8 cellular contexts compared by ENCODE assay signal in genomic region chr11:2196970-2197770, GRCh38. TPM values are rescaled to one million over a fixed set of nuclear protein-coding genes. Genes with fewer than 3 reads are reported as not detected.
A peak's percentile ranks its signal among the peaks of the same experiment; 100 is the strongest.
DNase-seq lines count a peak whose midpoint lies in the region; ATAC-seq and TF ChIP-seq lines count a peak whose summit lies in the region.

No MANE protein-coding gene starts in this region.

- ATAC-seq in T-helper 17 cell (peak; percentile 87), gastrocnemius medialis (no peak), GM21717 (IDR thresholded peaks at IDR 0.05; ENCODE audit: unreplicated experiment) (no peak), GM21723 (IDR thresholded peaks at IDR 0.05; ENCODE audit: unreplicated experiment) (no peak)

- in situ Hi-C loops in gastrocnemius medialis (cut with MboI; ENCODE audit: low sequenced_read_pairs in 4 of 4), result loop anchor here (10.0 to 25.0 kb wide), 3 partner anchors 215 to 240 kb away; partner anchors contain the start of genes TSSC4 (in 2 of the 4), KCNQ1 (in 1 of the 4) and TRPM5 (in 1 of the 4)

- peaks cover 14% of the 10 kb centered on the region for H3K27me3 Mint-ChIP-seq in T-helper 17 cell

- TF ChIP-seq CTCF in GM12865 (IDR thresholded peaks at IDR 0.05; ENCODE audit: insufficient read depth, low read depth, low read length, missing control alignments) (peak; percentile 79), right atrium auricular region (IDR thresholded peaks at IDR 0.05) (peak; percentile 62 to 89), gastrocnemius medialis (IDR thresholded peaks at IDR 0.05 in 4 of 5, conservative IDR thresholded peaks at IDR 0.05 in 1 of 5) (peak; percentile 29 to 70 (median 66))

- peak overlapping the region; percentile 56 for H3K4me3 Mint-ChIP-seq in T-helper 17 cell

- intact Hi-C loops in gastrocnemius medialis (cut with DNase I; ENCODE audit: low total_unique reads), result loop anchor here (1.0 to 10.0 kb wide), 2 partner anchors 108 to 223 kb away; partner anchors contain the start of genes C11orf21 and TSPAN32

- peak overlapping the region; percentile 41 for H3K27ac Mint-ChIP-seq in T-helper 17 cell

- no peaks in the 10 kb centered on the region for H3K9me3 ChIP-seq in T-helper 17 cell (ENCODE audit: control insufficient read depth, low read length, poor library complexity, severe bottlenecking)
- H3K9me3 ChIP-seq in right atrium auricular region, result no peaks in the 10 kb centered on the region
- no peaks in the 10 kb centered on the region for H3K9me3 ChIP-seq in gastrocnemius medialis

- TF ChIP-seq POLR2A in gastrocnemius medialis (IDR thresholded peaks at IDR 0.05), result no peak

- H3K36me3 Mint-ChIP-seq in T-helper 17 cell (ENCODE audit: low read depth), result peaks cover 8% of the 10 kb centered on the region

- peaks cover 15% of the 10 kb centered on the region for H3K4me1 Mint-ChIP-seq in T-helper 17 cell

- DNase-seq in GM12865 (ENCODE audit: low read depth) (peak; percentile 64), NCI-H1092 (lab: John Stamatoyannopoulos, UW) (peak; percentile 67), T-helper 17 cell (peak; percentile 36 to 54 (median 47)), amniotic epithelial cell (ENCODE audit: low read depth) (peak; percentile 39), right atrium auricular region (ENCODE audit: low spot score) (peak; percentile 63), gastrocnemius medialis (peak; percentile 13 to 24)

- no peaks in the 10 kb centered on the region for H3K36me3 ChIP-seq in right atrium auricular region
- no peaks in the 10 kb centered on the region for H3K36me3 ChIP-seq in gastrocnemius medialis

- no peaks in the 10 kb centered on the region for H3K4me1 ChIP-seq in right atrium auricular region
- H3K4me1 ChIP-seq in gastrocnemius medialis, result no peaks in the 10 kb centered on the region

- no peak overlapping the region for H3K4me3 ChIP-seq in GM12865 (ENCODE audit: low read depth, low read length)
- H3K4me3 ChIP-seq in right atrium auricular region, result no peak overlapping the region
- H3K4me3 ChIP-seq in gastrocnemius medialis, result no peak overlapping the region

- H3K27me3 ChIP-seq in right atrium auricular region, result no peaks in the 10 kb centered on the region
- H3K27me3 ChIP-seq in gastrocnemius medialis, result peaks cover 0 to 17% (median 14%) of the 10 kb centered on the region in 3 donors

- no peak overlapping the region for H3K27ac ChIP-seq in right atrium auricular region
- no peak overlapping the region for H3K27ac ChIP-seq in gastrocnemius medialis

RNA-seq across cellular contexts. Expression of gene TH, which starts 25.6 kb away (rescaled TPM):
- total RNA-seq in T-helper 17 cell, result not detected
- not detected for total RNA-seq in right atrium auricular region
- total RNA-seq in gastrocnemius medialis, result not detected

RNA-seq across cellular contexts. Expression of gene INS, which starts 36.2 kb away (rescaled TPM):
- total RNA-seq in T-helper 17 cell (not detected), right atrium auricular region (not detected), gastrocnemius medialis (not detected)

RNA-seq across cellular contexts. Expression of gene IGF2, which starts 58.0 kb away (rescaled TPM):
- total RNA-seq in T-helper 17 cell (under 1 TPM; 0.21 to 0.77 TPM), right atrium auricular region (10 to 100 TPM; 43.2 to 61.9 TPM), gastrocnemius medialis (10 to 100 TPM; 21.6 to 42.4 (median 29.2) TPM)

Comparison
In these comparisons a context has a peak if more than half of its experiments do, and no peak if none do; other contexts are left out.
1. RNA of gene IGF2, which starts 58.0 kb away (total RNA-seq): 43.2 to 61.9 TPM in right atrium auricular region and 21.6 to 42.4 TPM in gastrocnemius medialis; 0.21 to 0.77 TPM in T-helper 17 cell; every median in the first group is over 10 times any median in the second.
2. Peak in every context shown above with its lines, with median percentiles within 50 percentile points of each other: DNase-seq and CTCF ChIP-seq.